In genomic region chr1:209220048-209220524, GRCh38 we compare ENCODE assay signal across 14 cellular contexts.
DNase-seq lines count a peak whose midpoint lies in the region; ATAC-seq and TF ChIP-seq lines count a peak whose summit lies in the region.
"Had no signal": no experiment of that assay in that cellular context is flagged by ENCODE, and none has a peak within 500 bp of the region (broad histone marks: within the 10 kb centered on the region; RNA-seq: fewer than 3 reads in every experiment).

No MANE protein-coding gene starts in this region.

- no peak for TF ChIP-seq EP300 in gastroesophageal sphincter (IDR thresholded peaks at IDR 0.05)

- peak; percentile 51 for ATAC-seq in left lung
- no peak for ATAC-seq in HG02973 (IDR thresholded peaks at IDR 0.05; ENCODE audit: unreplicated experiment)
- no peak for ATAC-seq in HG03159 (IDR thresholded peaks at IDR 0.05; ENCODE audit: unreplicated experiment)
- ATAC-seq in gastroesophageal sphincter: no peak
- ATAC-seq in omental fat pad (ENCODE audit: low FRiP score): no peak
- ATAC-seq: WTC11 had no signal

- WGBS in gastroesophageal sphincter (ENCODE audit: low coverage in 1 of 2), 2 donors: 26 to 27% methylated on average over 7 to 10 of the region's 12 CpGs

- H3K4me2 ChIP-seq in skeletal muscle satellite cell (ENCODE audit: low read length): peak overlapping the region; percentile 67

- DNase-seq in coronary artery (ENCODE audit: low spot score) (no peak), left lung (peak in 1 of 2 donors; percentile 6), omental fat pad (ENCODE audit: low spot score) (no peak)
- DNase-seq: brain microvascular endothelial cell, Kasumi-1, NCI-H1694, small intestine, T-helper 1 cell had no signal

- H3K27me3 ChIP-seq in left lung (no peaks in the 10 kb centered on the region), skeletal muscle satellite cell (ENCODE audit: control insufficient read depth, insufficient read depth, low read length) (no peaks in the 10 kb centered on the region), gastroesophageal sphincter (peaks cover 22% of the 10 kb centered on the region)
- H3K27me3 ChIP-seq: brain microvascular endothelial cell had no signal

- TF ChIP-seq CTCF in coronary artery (IDR thresholded peaks at IDR 0.05) (no peak), left lung (IDR thresholded peaks at IDR 0.05) (no peak), gastroesophageal sphincter (IDR thresholded peaks at IDR 0.05) (no peak), omental fat pad (IDR thresholded peaks at IDR 0.05) (no peak)

- H3K9me3 ChIP-seq in KOPT-K1 (ENCODE audit: insufficient read depth, low read length, poor library complexity, severe bottlenecking) (peaks cover 8% of the 10 kb centered on the region), left lung (no peaks in the 10 kb centered on the region), skeletal muscle satellite cell (replicated peaks; ENCODE audit: low read length) (no peaks in the 10 kb centered on the region), gastroesophageal sphincter (peaks cover 0 to 12% (median 0%) of the 10 kb centered on the region in 3 donors)

- TF ChIP-seq POLR2A in gastroesophageal sphincter (IDR thresholded peaks at IDR 0.05): no peak

- H3K27ac ChIP-seq in KOPT-K1 (ENCODE audit: low read depth, low read length, poor library complexity, severe bottlenecking): peak overlapping the region; percentile 59
- H3K27ac ChIP-seq in coronary artery: no peak overlapping the region
- peak overlapping the region in 1 of 2 donors; percentile 7 for H3K27ac ChIP-seq in left lung
- H3K27ac ChIP-seq in gastroesophageal sphincter: peak overlapping the region in 2 of 4 donors; percentile 8 to 37
- H3K27ac ChIP-seq: brain microvascular endothelial cell had no signal

- intact Hi-C loops in left lung (cut with DNase I): no loop called here

- no peaks in the 10 kb centered on the region for H3K4me1 ChIP-seq in left lung
- peaks cover 3% of the 10 kb centered on the region for H3K4me1 ChIP-seq in skeletal muscle satellite cell (ENCODE audit: control insufficient read depth, insufficient read depth, low read length)
- no peaks in the 10 kb centered on the region for H3K4me1 ChIP-seq in gastroesophageal sphincter

- peak overlapping the region; percentile 10 for H3K9ac ChIP-seq in skeletal muscle satellite cell (ENCODE audit: low read depth, low read length)

- peak overlapping the region; percentile 52 for H3K4me3 ChIP-seq in coronary artery
- no peak overlapping the region for H3K4me3 ChIP-seq in left lung
- peak overlapping the region; percentile 4 for H3K4me3 ChIP-seq in skeletal muscle satellite cell (ENCODE audit: low read length)
- no peak overlapping the region for H3K4me3 ChIP-seq in gastroesophageal sphincter

- H3K36me3 ChIP-seq in KOPT-K1 (ENCODE audit: insufficient read depth, low read length) (no peaks in the 10 kb centered on the region), left lung (no peaks in the 10 kb centered on the region), skeletal muscle satellite cell (ENCODE audit: insufficient read depth, low read length) (no peaks in the 10 kb centered on the region), gastroesophageal sphincter (no peaks in the 10 kb centered on the region)
- H3K36me3 ChIP-seq: brain microvascular endothelial cell had no signal

Comparison
In these comparisons a context has a peak if more than half of its experiments do, and no peak if none do; other contexts are left out.
1. H3K4me3 ChIP-seq: peak in coronary artery (single experiment) and skeletal muscle satellite cell (single experiment); none in left lung (0 of 2) and gastroesophageal sphincter (0 of 2).